In genomic region chrX:74422029-74422352, GRCh38 we compare ENCODE assay signal across 8 cellular contexts. TPM values are rescaled to one million over a fixed set of nuclear protein-coding genes. Genes with fewer than 3 reads are reported as not detected.
DNase-seq lines count a peak whose midpoint lies in the region; ATAC-seq, FAIRE-seq and TF ChIP-seq lines count a peak whose summit lies in the region.

No MANE protein-coding gene starts in this region.

- intact Hi-C loops in A673 (cut with micrococcal nuclease; ENCODE audit: unreplicated experiment): loop anchor here (5.0 kb wide), 1 partner anchor 115 kb away; no protein-coding TSS in a partner anchor
- intact Hi-C loops in naive thymus-derived CD4-positive, alpha-beta T cell (cut with micrococcal nuclease): loop anchor here in 1 of 2 donors (5.0 to 10.0 kb wide), 3 partner anchors 113 to 190 kb away; partner anchors contain the start of gene RLIM

- no peak for TF ChIP-seq EP300 in H1 (IDR thresholded peaks at IDR 0.05; ENCODE audit: borderline replicate concordance in 1 of 2, low read depth in 2 of 2, low read length in 2 of 2)

- BruUV-seq in A673 (replicated peaks; lab: Mats Ljungman, UMichigan): no TSS peak

- no peaks in the 10 kb centered on the region for H3K79me1 ChIP-seq in H1 (ENCODE audit: low read depth, low read length)

- FAIRE-seq in H1 (lab: Jason Lieb, UNC): no peak

- H4K91ac ChIP-seq in H1 (replicated peaks; ENCODE audit: insufficient read length, low read length): no peak overlapping the region

- no peak overlapping the region for H4K5ac ChIP-seq in H1 (ENCODE audit: insufficient read length, low read depth, low read length)

- H2BK20ac ChIP-seq in H1 (ENCODE audit: low read length): no peak overlapping the region

- POLR2A ChIA-PET in A673 (lab: Charles Lee; ENCODE audit: low non-redundant PET): no interaction called here
- POLR2A ChIA-PET in H1 (lab: Charles Lee; ENCODE audit: partially characterized antibody): interaction anchor here (1.2 to 1.8 kb wide), 3 partner anchors 10 to 115 kb away, joined by 3 to 7 read pairs (median 5); no protein-coding TSS in a partner anchor
- POLR2A ChIA-PET in naive thymus-derived CD4-positive, alpha-beta T cell (lab: Charles Lee): no interaction called here

- H3K27me3 ChIP-seq in A673 (replicated peaks; ENCODE audit: insufficient read depth, low read depth, low read length, poor library complexity): no peaks in the 10 kb centered on the region
- H3K27me3 ChIP-seq in H1 (replicated peaks in 1 of 4; ENCODE audit: control insufficient read depth in 3 of 4, extremely low read depth in 1 of 4, insufficient read depth in 3 of 4, low read length in 3 of 4): no peaks in the 10 kb centered on the region; a peak in 1 of 7 replicates
- no peaks in the 10 kb centered on the region for H3K27me3 ChIP-seq in naive thymus-derived CD4-positive, alpha-beta T cell (ENCODE audit: control insufficient read depth in 2 of 2, insufficient read depth in 2 of 2, low read length in 2 of 2)

- no peak overlapping the region for H3K27ac Mint-ChIP-seq in IgD-negative memory B cell
- no peak overlapping the region for H3K27ac Mint-ChIP-seq in naive thymus-derived CD4-positive, alpha-beta T cell

- no peaks in the 10 kb centered on the region for H4K20me1 ChIP-seq in H1 (replicated peaks in 1 of 2; ENCODE audit: control insufficient read depth in 1 of 2, insufficient read depth in 2 of 2, low read length in 2 of 2)

- peak overlapping the region; percentile 50 to 94 (median 72) for H3K4me3 Mint-ChIP-seq in IgD-negative memory B cell
- peak overlapping the region; percentile 51 to 91 (median 80) for H3K4me3 Mint-ChIP-seq in naive thymus-derived CD4-positive, alpha-beta T cell

- H3K4me2 ChIP-seq in H1 (ENCODE audit: insufficient read depth in 1 of 2, low read depth in 2 of 2, low read length in 2 of 2): peak overlapping the region; percentile 88 to 96

- no peak overlapping the region for H2BK15ac ChIP-seq in H1 (ENCODE audit: low read length)

- CTCF ChIA-PET in A673 (lab: Charles Lee) (no interaction called here), H1 (lab: Charles Lee; ENCODE audit: partially characterized antibody) (interaction anchor here (1.2 to 1.8 kb wide), 2 partner anchors 15 to 113 kb away, joined by 5 read pairs; no protein-coding TSS in a partner anchor)
- CTCF ChIA-PET in naive thymus-derived CD4-positive, alpha-beta T cell (lab: Charles Lee): no interaction called here

- TF ChIP-seq CTCF in A673 (conservative IDR thresholded peaks at IDR 0.05; ENCODE audit: low read depth, low read length) (no peak), H1 (IDR thresholded peaks at IDR 0.05; ENCODE audit: control extremely low read depth in 1 of 3, insufficient read depth in 1 of 3, low read depth in 1 of 3, low read length in 3 of 3) (no peak)

- no peak overlapping the region for H3K18ac ChIP-seq in H1 (ENCODE audit: extremely low read depth, low read length)

- peaks cover 17% of the 10 kb centered on the region for H3K23me2 ChIP-seq in H1 (ENCODE audit: low read depth, low read length)

- no peak for TF ChIP-seq RAD21 in H1 (IDR thresholded peaks at IDR 0.05 in 1 of 2, conservative IDR thresholded peaks at IDR 0.05 in 1 of 2; ENCODE audit: low read depth in 2 of 2, low read length in 2 of 2)

- H2BK12ac ChIP-seq in H1 (ENCODE audit: low read depth, low read length): no peak overlapping the region

- H4K8ac ChIP-seq in H1 (ENCODE audit: extremely low read depth, insufficient read depth, low read length): no peak overlapping the region

- no peak for ATAC-seq in naive thymus-derived CD4-positive, alpha-beta T cell
- no peak for ATAC-seq in HG03378 (IDR thresholded peaks at IDR 0.05; ENCODE audit: unreplicated experiment)

- no peak for TF ChIP-seq POLR2A in H1 (IDR thresholded peaks at IDR 0.05; ENCODE audit: control extremely low read depth in 1 of 2, low read depth in 2 of 2, low read length in 2 of 2)

- H3K9ac ChIP-seq in H1 (replicated peaks in 1 of 4; ENCODE audit: extremely low read depth in 1 of 4, low read depth in 3 of 4, low read length in 3 of 4): no peak overlapping the region

- DNase-seq in A673 (ENCODE audit: low spot score) (no peak), H1 (ENCODE audit: low read depth in 1 of 2, low spot score in 2 of 2) (no peak), NCI-H146 (lab: John Stamatoyannopoulos, UW) (no peak)
- peak in 1 of 9 donors; percentile 2 for DNase-seq in naive thymus-derived CD4-positive, alpha-beta T cell
- DNase-seq in stimulated activated CD4-positive, alpha-beta T cell treated with anti-CD3 and anti-CD28 coated beads, Interleukin-2, amount 100 ng/mL, for 48 hours: no peak
- DNase-seq in activated naive CD4-positive, alpha-beta T cell (lab: John Stamatoyannopoulos, UW): no peak

- H2AK5ac ChIP-seq in H1 (ENCODE audit: low read depth, low read length): no peak overlapping the region

- no CpG with 5 or more reads among the region's 17 CpGs for WGBS in H1 (ENCODE audit: extremely low coverage in 1 of 2, insufficient coverage in 1 of 2, insufficient read length in 1 of 2, insufficient replicate concordance in 2 of 2, low coverage in 1 of 2, low lambda C conversion rate in 2 of 2, missing lambda C conversion rate in 1 of 2), 2 experiments

- no peak overlapping the region for H3K23ac ChIP-seq in H1 (ENCODE audit: insufficient read length)

- no peaks in the 10 kb centered on the region for H3K9me3 Mint-ChIP-seq in IgD-negative memory B cell
- no peaks in the 10 kb centered on the region for H3K9me3 Mint-ChIP-seq in naive thymus-derived CD4-positive, alpha-beta T cell

- H3K4me1 ChIP-seq in A673 (ENCODE audit: insufficient read depth, low read length, poor library complexity, severe bottlenecking): no peaks in the 10 kb centered on the region
- H3K4me1 ChIP-seq in H1 (replicated peaks in 1 of 4; ENCODE audit: control insufficient read depth in 3 of 4, insufficient read depth in 4 of 4, low read length in 3 of 4): peaks cover 0 to 8% (median 3%) of the 10 kb centered on the region in 4 experiments; a peak in 4 of 7 replicates
- peaks cover 3% of the 10 kb centered on the region in 2 donors for H3K4me1 ChIP-seq in naive thymus-derived CD4-positive, alpha-beta T cell (ENCODE audit: control insufficient read depth in 2 of 2, insufficient read depth in 2 of 2, low read length in 2 of 2)

- no peak overlapping the region for H2BK120ac ChIP-seq in H1 (replicated peaks; ENCODE audit: low read depth, low read length)

- H3K36me3 ChIP-seq in A673 (ENCODE audit: insufficient read depth, low read length, poor library complexity, severe bottlenecking) (no peaks in the 10 kb centered on the region), H1 (ENCODE audit: control insufficient read depth in 2 of 4, insufficient read depth in 4 of 4, low read length in 3 of 4) (no peaks in the 10 kb centered on the region)
- H3K36me3 ChIP-seq in naive thymus-derived CD4-positive, alpha-beta T cell (ENCODE audit: control insufficient read depth in 2 of 3, insufficient read depth in 3 of 3, low read length in 3 of 3): no peaks in the 10 kb centered on the region

- H3K56ac ChIP-seq in H1 (replicated peaks; ENCODE audit: insufficient read length, low read depth, low read length): no peak overlapping the region

- peaks cover 22% of the 10 kb centered on the region for H3K27me3 Mint-ChIP-seq in IgD-negative memory B cell
- peaks cover 0 to 54% (median 16%) of the 10 kb centered on the region in 5 donors for H3K27me3 Mint-ChIP-seq in naive thymus-derived CD4-positive, alpha-beta T cell

- H3K9me3 ChIP-seq in A673 (ENCODE audit: low read depth, low read length, poor library complexity, severe bottlenecking): no peaks in the 10 kb centered on the region
- no peaks in the 10 kb centered on the region for H3K9me3 ChIP-seq in H1 (ENCODE audit: insufficient read depth in 2 of 2, low read depth in 1 of 2, low read length in 1 of 2)
- no peaks in the 10 kb centered on the region for H3K9me3 ChIP-seq in naive thymus-derived CD4-positive, alpha-beta T cell (ENCODE audit: control insufficient read depth in 2 of 3, low read length in 3 of 3)

- H3K14ac ChIP-seq in H1 (ENCODE audit: insufficient read length): no peak overlapping the region

- no peak overlapping the region for H3K27ac ChIP-seq in A673 (ENCODE audit: low read depth, low read length, poor library complexity, severe bottlenecking)
- no peak overlapping the region for H3K27ac ChIP-seq in H1 (ENCODE audit: low read depth, low read length)
- no peak overlapping the region for H3K27ac ChIP-seq in naive thymus-derived CD4-positive, alpha-beta T cell (ENCODE audit: low read depth, low read length)

- no peak overlapping the region for H2BK5ac ChIP-seq in H1 (ENCODE audit: low read depth, low read length)

- H3K4me1 Mint-ChIP-seq in IgD-negative memory B cell: peaks cover 0 to 8% (median 2%) of the 10 kb centered on the region in 3 donors
- peaks cover 0 to 14% (median 9%) of the 10 kb centered on the region in 7 donors for H3K4me1 Mint-ChIP-seq in naive thymus-derived CD4-positive, alpha-beta T cell

- H3K4ac ChIP-seq in H1 (replicated peaks; ENCODE audit: insufficient read length, low read depth, low read length): no peak overlapping the region

- peak overlapping the region; percentile 62 for H3K4me3 ChIP-seq in A673 (ENCODE audit: low read depth, low read length, poor library complexity, severe bottlenecking)
- peak overlapping the region; percentile 55 to 73 (median 66) for H3K4me3 ChIP-seq in H1 (ENCODE audit: extremely low read depth in 1 of 4, insufficient read depth in 2 of 4, low read depth in 3 of 4, low read length in 4 of 4)
- peak overlapping the region; percentile 27 for H3K4me3 ChIP-seq in naive thymus-derived CD4-positive, alpha-beta T cell (ENCODE audit: low read length)

- H3K79me2 ChIP-seq in H1 (ENCODE audit: control insufficient read depth in 1 of 2, insufficient read depth in 2 of 2, low read length in 2 of 2): no peaks in the 10 kb centered on the region

- H3K36me3 Mint-ChIP-seq in IgD-negative memory B cell: no peaks in the 10 kb centered on the region
- H3K36me3 Mint-ChIP-seq in naive thymus-derived CD4-positive, alpha-beta T cell: no peaks in the 10 kb centered on the region

- H2AFZ ChIP-seq in H1 (ENCODE audit: low read length): no peak overlapping the region

TF ChIP-seq in H1, 55 proteins besides CTCF, POLR2A, EP300 and RAD21 (continues in another document):
- no peak for TF ChIP-seq ZNF274 (IDR thresholded peaks at IDR 0.05; ENCODE audit: borderline replicate concordance, extremely low read depth, low read length)

RNA-seq across cellular contexts. Expression of gene SLC16A2, which starts 0.7 kb away (rescaled TPM):
- total RNA-seq in A673 (2021): 17.8 and 24.7 TPM in 2 replicates
- polyA plus RNA-seq in IgD-negative memory B cell: not detected
- total RNA-seq in H1 (2021; fragmentation: NEBNext Ultra II Directional; extraction: Animal tissue kit (Norgen Biotek cat#: 25700)): 23.6 and 24.4 TPM in 2 replicates
- polyA plus RNA-seq in H1 (2011; rRNA removed): 28.3 and 32.2 TPM in 2 replicates
- polyA plus RNA-seq in H1 (2011; cell fraction: cytosol; rRNA removed): 21.7 TPM
- polyA plus RNA-seq in H1 (2011; cell fraction: nucleus; rRNA removed): 26.4 TPM
- 21.9 to 26.7 TPM (median 23.2 TPM) in 4 replicates for polyA plus RNA-seq in H1 (2012, experiment 1 of 2)
- 22.7 TPM for polyA plus RNA-seq in H1 (2012, experiment 2 of 2)
- 35.3 TPM for polyA plus RNA-seq in H1 (2013, experiment 1 of 2)
- polyA plus RNA-seq in H1 (2013, experiment 2 of 2): 37.9 TPM
- polyA minus RNA-seq in H1 (2011; rRNA and poly(A)+ RNA removed): 46.3 and 48.4 TPM in 2 replicates
- polyA minus RNA-seq in H1 (2011; cell fraction: cytosol; rRNA and poly(A)+ RNA removed): 24.7 TPM
- 14.9 TPM for polyA minus RNA-seq in H1 (2011; cell fraction: nucleus; rRNA and poly(A)+ RNA removed)
- under 1 TPM in 3 of 5 experiments, not detected in 2; 0.27 to 0.38 (median 0.38) TPM for total RNA-seq in naive thymus-derived CD4-positive, alpha-beta T cell
- polyA plus RNA-seq in naive thymus-derived CD4-positive, alpha-beta T cell: under 1 TPM; 0.24 to 0.38 TPM

Comparison
In these comparisons a context has a peak if more than half of its experiments do, and no peak if none do; other contexts are left out.
1. RNA of gene SLC16A2, which starts 0.7 kb away (total RNA-seq): 23.6 to 24.4 TPM in H1 and 17.8 to 24.7 TPM in A673; 0.27 to 0.38 TPM in naive thymus-derived CD4-positive, alpha-beta T cell; every median in the first group is over 10 times any median in the second.
2. Peak in every context shown above with its lines, with median percentiles within 50 percentile points of each other: H3K4me3 ChIP-seq.